5 cellular contexts compared by ENCODE assay signal in the genomic region with DNA sequence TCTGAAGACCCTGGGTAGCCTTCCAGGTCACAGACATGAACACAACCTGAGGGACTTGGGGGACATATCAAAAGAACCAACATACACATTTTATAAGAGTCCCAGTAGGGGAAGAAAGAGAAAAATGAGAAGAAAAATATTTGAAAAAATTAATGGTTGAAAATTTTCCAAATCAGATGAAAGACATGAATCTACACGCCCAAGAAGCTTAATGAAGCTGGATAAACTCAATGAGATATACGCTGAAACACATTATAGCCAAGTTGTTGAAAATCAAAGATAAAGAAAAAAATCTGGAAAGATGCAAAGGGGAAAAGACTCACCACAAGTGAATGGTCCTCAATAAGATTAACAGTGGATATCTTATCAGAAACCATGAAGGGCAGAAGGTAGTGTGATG.
"Had no signal": no experiment of that assay in that cellular context is flagged by ENCODE, and none has a peak within 500 bp of the region (broad histone marks: within the 10 kb centered on the region; RNA-seq: fewer than 3 reads in every experiment).

No MANE protein-coding gene starts in this region.

- H3K4me3 ChIP-seq: K562 had no signal

- DNase-seq: IMR-90, KBM-7, KG1 had no signal

- H3K27ac ChIP-seq: HL-60 had no signal
